In the genomic region with DNA sequence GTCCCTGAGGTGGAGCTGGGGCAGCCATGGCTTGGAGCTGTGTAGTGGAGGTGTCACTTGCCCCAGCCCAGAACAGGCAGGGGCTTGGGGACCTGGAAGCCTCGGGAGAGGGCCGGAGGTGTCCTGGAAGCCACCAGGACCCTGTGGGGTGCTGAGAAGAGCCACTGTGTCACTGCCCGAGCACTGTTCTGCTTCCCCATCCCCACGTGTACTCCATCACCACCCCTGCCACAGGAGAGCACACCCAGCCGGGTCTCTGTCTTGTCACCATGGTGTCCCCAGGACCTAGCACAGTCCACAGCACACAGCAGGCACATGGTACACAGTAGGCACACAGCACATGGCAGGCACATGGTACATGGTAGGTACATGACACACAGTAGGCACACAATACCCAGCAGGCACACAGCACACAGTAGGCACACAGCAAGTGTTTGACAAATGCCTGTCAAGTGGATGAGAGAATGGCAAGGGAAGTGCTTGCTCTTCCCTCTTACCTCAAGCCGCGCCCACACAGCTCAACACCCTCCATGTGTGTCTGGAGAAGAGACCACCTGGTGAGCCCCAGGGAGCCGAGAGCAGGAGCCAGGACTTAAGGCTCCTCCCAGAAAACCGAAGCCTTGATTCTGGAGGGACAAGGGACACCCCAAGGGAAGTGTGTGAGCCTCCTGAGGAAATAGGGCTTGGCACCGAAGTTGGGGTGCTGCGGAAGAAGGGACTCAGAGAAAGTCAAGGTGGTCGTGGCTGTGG, we compare ENCODE assay signal across 13 cellular contexts. TPM values are rescaled to one million over a fixed set of nuclear protein-coding genes. Genes with fewer than 3 reads are reported as not detected.
DNase-seq lines count a peak whose midpoint lies in the region; ATAC-seq, FAIRE-seq and TF ChIP-seq lines count a peak whose summit lies in the region.
"Had no signal": no experiment of that assay in that cellular context is flagged by ENCODE, and none has a peak within 500 bp of the region (broad histone marks: within the 10 kb centered on the region; RNA-seq: fewer than 3 reads in every experiment).

No MANE protein-coding gene starts in this region.

- CTCF ChIA-PET in activated B cell treated with CpG ODN at 0.5 μM for 24 hours (lab: Charles Lee): no interaction called here

- intact Hi-C loops in activated B cell treated with CpG ODN at 0.5 μM for 24 hours (cut with micrococcal nuclease): no loop called here

- H3K27ac Mint-ChIP-seq in activated naive CD4-positive, alpha-beta T cell treated with anti-CD3 and anti-CD28 coated beads, Interleukin-2, amount 50 U/mL, for 24 hours: peak overlapping the region; percentile 51
- peak overlapping the region; percentile 41 for H3K27ac Mint-ChIP-seq in activated B cell treated with CpG ODN at 0.5 μM for 24 hours

- no peaks in the 10 kb centered on the region for H3K27me3 Mint-ChIP-seq in activated naive CD4-positive, alpha-beta T cell treated with anti-CD3 and anti-CD28 coated beads, Interleukin-2, amount 50 U/mL, for 24 hours
- H3K27me3 Mint-ChIP-seq in activated B cell treated with CpG ODN at 0.5 μM for 24 hours: no peaks in the 10 kb centered on the region

- POLR2A ChIA-PET in activated B cell treated with CpG ODN at 0.5 μM for 24 hours (lab: Charles Lee): no interaction called here

- no peak overlapping the region for H3K27ac ChIP-seq in substantia nigra (ENCODE audit: low read depth, low read length, poor library complexity, severe bottlenecking)
- H3K27ac ChIP-seq: cardiac muscle cell, hepatocyte had no signal

- H3K9me3 Mint-ChIP-seq in activated naive CD4-positive, alpha-beta T cell treated with anti-CD3 and anti-CD28 coated beads, Interleukin-2, amount 50 U/mL, for 24 hours: no peaks in the 10 kb centered on the region
- no peaks in the 10 kb centered on the region for H3K9me3 Mint-ChIP-seq in activated B cell treated with CpG ODN at 0.5 μM for 24 hours

- no peak for TF ChIP-seq CTCF in activated B cell treated with CpG ODN at 0.5 μM for 24 hours (IDR thresholded peaks at IDR 0.05)

- DNase-seq in activated naive CD4-positive, alpha-beta T cell (lab: John Stamatoyannopoulos, UW): no peak
- DNase-seq in activated B cell treated with CpG ODN at 0.5 μM for 24 hours (no peak), islet precursor cell (peak; percentile 30), urothelium cell line (ENCODE audit: low spot score) (no peak), substantia nigra (lab: John Stamatoyannopoulos, UW) (no peak), SIG-M5 treated with dmso at 0.1 percent for 504 hours (lab: John Stamatoyannopoulos, UW; ENCODE audit: unreplicated experiment) (no peak)
- DNase-seq: NCI-H1436 treated with DMSO at 0.1 percent for 48 hours, NCI-H526 treated with DMSO at 0.1 percent for 48 hours, spleen had no signal

- peak; percentile 84 for FAIRE-seq in urothelium cell line (lab: Jason Lieb, UNC)

- ATAC-seq in activated B cell treated with CpG ODN at 0.5 μM for 24 hours (ENCODE audit: low read depth): no peak
- ATAC-seq in HG03571 (IDR thresholded peaks at IDR 0.05; ENCODE audit: unreplicated experiment): no peak

- peaks cover 9% of the 10 kb centered on the region for H3K36me3 Mint-ChIP-seq in activated naive CD4-positive, alpha-beta T cell treated with anti-CD3 and anti-CD28 coated beads, Interleukin-2, amount 50 U/mL, for 24 hours
- peaks cover 66% of the 10 kb centered on the region for H3K36me3 Mint-ChIP-seq in activated B cell treated with CpG ODN at 0.5 μM for 24 hours (ENCODE audit: low read depth)

- peaks cover 89% of the 10 kb centered on the region for H3K4me1 Mint-ChIP-seq in activated naive CD4-positive, alpha-beta T cell treated with anti-CD3 and anti-CD28 coated beads, Interleukin-2, amount 50 U/mL, for 24 hours
- peaks cover 68% of the 10 kb centered on the region for H3K4me1 Mint-ChIP-seq in activated B cell treated with CpG ODN at 0.5 μM for 24 hours

- no peak overlapping the region for H3K4me3 Mint-ChIP-seq in activated naive CD4-positive, alpha-beta T cell treated with anti-CD3 and anti-CD28 coated beads, Interleukin-2, amount 50 U/mL, for 24 hours
- H3K4me3 Mint-ChIP-seq in activated B cell treated with CpG ODN at 0.5 μM for 24 hours: no peak overlapping the region

RNA-seq across cellular contexts. Expression of gene MBP, which starts 13.3 kb away (rescaled TPM):
- total RNA-seq in activated B cell treated with CpG ODN at 0.5 μM for 24 hours: 88.0 and 92.7 TPM in 2 replicates
